In the genomic region with DNA sequence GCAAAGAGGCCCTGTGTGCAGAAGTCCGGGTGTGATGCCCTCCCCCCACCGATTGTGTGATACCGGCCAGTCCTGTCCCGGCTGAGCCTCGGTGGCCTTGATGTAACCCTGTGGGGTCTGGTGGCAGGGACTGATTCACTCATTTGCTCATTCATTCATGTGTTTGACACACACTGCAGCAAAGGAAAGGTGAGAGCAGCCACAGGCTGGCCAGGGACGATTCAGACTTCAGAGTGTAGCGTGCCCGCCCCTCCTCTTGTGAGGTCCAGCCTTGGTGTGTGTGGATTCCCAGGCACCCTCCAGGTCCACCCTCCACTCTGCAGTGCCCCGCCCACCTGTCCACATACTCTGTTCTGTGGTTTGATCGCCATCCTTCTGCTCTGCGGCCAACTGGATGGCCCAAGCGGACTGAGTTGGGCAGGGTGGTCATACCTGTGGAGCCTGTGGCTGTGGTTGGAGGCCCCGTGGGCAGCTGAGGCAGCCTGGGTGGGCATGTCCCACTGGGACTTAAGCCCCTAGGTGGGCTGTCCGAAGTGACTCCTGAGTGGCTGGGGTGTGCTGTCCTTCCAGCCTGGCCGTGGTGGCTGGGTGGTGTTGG, we compare ENCODE assay signal across 19 cellular contexts. TPM values are rescaled to one million over a fixed set of nuclear protein-coding genes. Genes with fewer than 3 reads are reported as not detected.
DNase-seq lines count a peak whose midpoint lies in the region; ATAC-seq, FAIRE-seq and TF ChIP-seq lines count a peak whose summit lies in the region.
"Had no signal": no experiment of that assay in that cellular context is flagged by ENCODE, and none has a peak within 500 bp of the region (broad histone marks: within the 10 kb centered on the region; RNA-seq: fewer than 3 reads in every experiment).

No MANE protein-coding gene starts in this region.

- TF ChIP-seq CTCF in H1 (IDR thresholded peaks at IDR 0.05; ENCODE audit: control extremely low read depth in 1 of 3, insufficient read depth in 1 of 3, low read depth in 1 of 3, low read length in 3 of 3) (no peak), suprapubic skin (IDR thresholded peaks at IDR 0.05) (no peak)

- H3K36me3 ChIP-seq in H1 (ENCODE audit: control insufficient read depth in 2 of 4, insufficient read depth in 4 of 4, low read length in 3 of 4) (no peaks in the 10 kb centered on the region), suprapubic skin (no peaks in the 10 kb centered on the region)
- H3K36me3 ChIP-seq: BLaER1 treated with 17β-estradiol and CSF1 and Interleukin-3, amounts not matched to agents 10 nM and 100 nM had no signal

- H3K9me3 Mint-ChIP-seq in activated naive CD4-positive, alpha-beta T cell treated with anti-CD3 and anti-CD28 coated beads, Interleukin-2, amount 10 ng/mL, durations not matched to agents 7 days and 5 days, result no peaks in the 10 kb centered on the region
- no peaks in the 10 kb centered on the region for H3K9me3 Mint-ChIP-seq in activated naive CD4-positive, alpha-beta T cell treated with anti-CD3 and anti-CD28 coated beads for 36 hours
- peaks cover 0 to 1% of the 10 kb centered on the region in 2 donors for H3K9me3 Mint-ChIP-seq in stimulated activated naive B cell treated with anti-CD40 and anti-IgM and Interleukin-4, amounts not matched to agents 10 μg/mL and 1 μg/mL and 100 μg/mL, for 72 hours
- H3K9me3 Mint-ChIP-seq: H9, IgD-negative memory B cell had no signal

- no peak for FAIRE-seq in H1 (lab: Jason Lieb, UNC)
- FAIRE-seq: HTR-8/SVneo had no signal

- TF ChIP-seq POLR2A in H1 (IDR thresholded peaks at IDR 0.05; ENCODE audit: control extremely low read depth in 1 of 2, low read depth in 2 of 2, low read length in 2 of 2) (no peak), suprapubic skin (IDR thresholded peaks at IDR 0.05) (no peak)

- H3K27me3 Mint-ChIP-seq in activated naive CD4-positive, alpha-beta T cell treated with anti-CD3 and anti-CD28 coated beads, Interleukin-2, amount 10 ng/mL, durations not matched to agents 7 days and 5 days, result no peaks in the 10 kb centered on the region
- H3K27me3 Mint-ChIP-seq in activated naive CD4-positive, alpha-beta T cell treated with anti-CD3 and anti-CD28 coated beads for 36 hours (ENCODE audit: low read depth), result no peaks in the 10 kb centered on the region
- H3K27me3 Mint-ChIP-seq in T-helper 17 cell, result no peaks in the 10 kb centered on the region
- peaks cover 3 to 9% of the 10 kb centered on the region in 2 donors for H3K27me3 Mint-ChIP-seq in stimulated activated naive B cell treated with anti-CD40 and anti-IgM and Interleukin-4, amounts not matched to agents 10 μg/mL and 1 μg/mL and 100 μg/mL, for 72 hours

- WGBS in H1 (ENCODE audit: extremely low coverage in 1 of 2, insufficient coverage in 1 of 2, insufficient read length in 1 of 2, insufficient replicate concordance in 2 of 2, low coverage in 1 of 2, low lambda C conversion rate in 2 of 2, missing lambda C conversion rate in 1 of 2), 2 experiments, result 89% methylated on average over 15 of the region's 15 CpGs; no CpG with 5 or more reads in 1 of the 2 experiments
- WGBS in suprapubic skin, result 75% methylated on average over 8 of the region's 15 CpGs

- no peak for ATAC-seq in T-helper 17 cell
- ATAC-seq in stimulated activated naive B cell treated with anti-CD40 and anti-IgM and Interleukin-4, amounts not matched to agents 10 μg/mL and 1 μg/mL and 100 μg/mL, for 72 hours (replicated peaks), result no peak
- no peak for ATAC-seq in GM19328 (IDR thresholded peaks at IDR 0.05; ENCODE audit: unreplicated experiment)

- H3K79me1 ChIP-seq in H1 (ENCODE audit: low read depth, low read length), result no peaks in the 10 kb centered on the region

- no peak overlapping the region for H3K4ac ChIP-seq in H1 (replicated peaks; ENCODE audit: insufficient read length, low read depth, low read length)

- no peak overlapping the region for H2BK120ac ChIP-seq in H1 (replicated peaks; ENCODE audit: low read depth, low read length)

- no peaks in the 10 kb centered on the region for H3K79me2 ChIP-seq in H1 (ENCODE audit: control insufficient read depth in 1 of 2, insufficient read depth in 2 of 2, low read length in 2 of 2)

- no peak overlapping the region for H3K4me2 ChIP-seq in H1 (ENCODE audit: insufficient read depth in 1 of 2, low read depth in 2 of 2, low read length in 2 of 2)

- no peaks in the 10 kb centered on the region for H3K23me2 ChIP-seq in H1 (ENCODE audit: low read depth, low read length)

- TF ChIP-seq EP300 in H1 (IDR thresholded peaks at IDR 0.05; ENCODE audit: borderline replicate concordance in 1 of 2, low read depth in 2 of 2, low read length in 2 of 2) (no peak), suprapubic skin (IDR thresholded peaks at IDR 0.05) (no peak)

- intact Hi-C loops in activated naive CD4-positive, alpha-beta T cell treated with anti-CD3 and anti-CD28 coated beads for 36 hours (cut with micrococcal nuclease), result no loop called here

- H3K4me1 Mint-ChIP-seq in activated naive CD4-positive, alpha-beta T cell treated with anti-CD3 and anti-CD28 coated beads, Interleukin-2, amount 10 ng/mL, durations not matched to agents 7 days and 5 days, result peaks cover 29% of the 10 kb centered on the region
- peaks cover 20% of the 10 kb centered on the region for H3K4me1 Mint-ChIP-seq in activated naive CD4-positive, alpha-beta T cell treated with anti-CD3 and anti-CD28 coated beads for 36 hours (ENCODE audit: low read depth)
- H3K4me1 Mint-ChIP-seq in T-helper 17 cell, result peaks cover 24% of the 10 kb centered on the region
- H3K4me1 Mint-ChIP-seq in stimulated activated naive B cell treated with anti-CD40 and anti-IgM and Interleukin-4, amounts not matched to agents 10 μg/mL and 1 μg/mL and 100 μg/mL, for 72 hours, result peaks cover 17 to 46% of the 10 kb centered on the region in 2 donors

- no peak overlapping the region for H2AFZ ChIP-seq in H1 (ENCODE audit: low read length)

- 0 out of 2 replicates have a peak overlapping the region, but pooled peaks have one; percentile 61 for H2BK15ac ChIP-seq in H1 (ENCODE audit: low read length)

- no peaks in the 10 kb centered on the region for H3K36me3 Mint-ChIP-seq in activated naive CD4-positive, alpha-beta T cell treated with anti-CD3 and anti-CD28 coated beads, Interleukin-2, amount 10 ng/mL, durations not matched to agents 7 days and 5 days
- H3K36me3 Mint-ChIP-seq in activated naive CD4-positive, alpha-beta T cell treated with anti-CD3 and anti-CD28 coated beads for 36 hours (ENCODE audit: low read depth), result no peaks in the 10 kb centered on the region
- no peaks in the 10 kb centered on the region for H3K36me3 Mint-ChIP-seq in T-helper 17 cell (ENCODE audit: low read depth)
- H3K36me3 Mint-ChIP-seq in stimulated activated naive B cell treated with anti-CD40 and anti-IgM and Interleukin-4, amounts not matched to agents 10 μg/mL and 1 μg/mL and 100 μg/mL, for 72 hours, result peaks cover 0 to 2% of the 10 kb centered on the region in 2 donors

- CTCF ChIA-PET in activated naive CD4-positive, alpha-beta T cell treated with anti-CD3 and anti-CD28 coated beads, Interleukin-2, amount 10 ng/mL, durations not matched to agents 7 days and 5 days (lab: Charles Lee), result interaction anchor here (1.3 kb wide), 1 partner anchor 30 kb away, joined by 4 read pairs; no protein-coding TSS in a partner anchor
- CTCF ChIA-PET in activated naive CD4-positive, alpha-beta T cell treated with anti-CD3 and anti-CD28 coated beads for 36 hours (lab: Charles Lee), result no interaction called here
- CTCF ChIA-PET in H1 (lab: Charles Lee; ENCODE audit: partially characterized antibody), result interaction anchor here (1.3 to 4.3 kb wide), 5 partner anchors 14 to 55 kb away, joined by 4 to 29 read pairs (median 6); no protein-coding TSS in a partner anchor

- H3K4me3 ChIP-seq in H1 (ENCODE audit: extremely low read depth in 1 of 4, insufficient read depth in 2 of 4, low read depth in 3 of 4, low read length in 4 of 4) (no peak overlapping the region), suprapubic skin (no peak overlapping the region)
- H3K4me3 ChIP-seq: BLaER1 treated with 17β-estradiol and CSF1 and Interleukin-3, amounts not matched to agents 10 nM and 100 nM had no signal

- H3K4me3 Mint-ChIP-seq in activated naive CD4-positive, alpha-beta T cell treated with anti-CD3 and anti-CD28 coated beads, Interleukin-2, amount 10 ng/mL, durations not matched to agents 7 days and 5 days, result peak overlapping the region; percentile 18
- H3K4me3 Mint-ChIP-seq in activated naive CD4-positive, alpha-beta T cell treated with anti-CD3 and anti-CD28 coated beads for 36 hours, result no peak overlapping the region
- peak overlapping the region; percentile 91 for H3K4me3 Mint-ChIP-seq in T-helper 17 cell
- H3K4me3 Mint-ChIP-seq in stimulated activated naive B cell treated with anti-CD40 and anti-IgM and Interleukin-4, amounts not matched to agents 10 μg/mL and 1 μg/mL and 100 μg/mL, for 72 hours, result no peak overlapping the region
- H3K4me3 Mint-ChIP-seq: H9 had no signal

- H3K27ac ChIP-seq in H1 (ENCODE audit: low read depth, low read length) (no peak overlapping the region), suprapubic skin (no peak overlapping the region)
- H3K27ac ChIP-seq: HL-60 had no signal

- H3K23ac ChIP-seq in H1 (ENCODE audit: insufficient read length), result no peak overlapping the region

- no peak overlapping the region for H2BK20ac ChIP-seq in H1 (ENCODE audit: low read length)

- H3K4me1 ChIP-seq in H1 (replicated peaks in 1 of 4; ENCODE audit: control insufficient read depth in 3 of 4, insufficient read depth in 4 of 4, low read length in 3 of 4), result peaks cover 0 to 16% (median 7%) of the 10 kb centered on the region in 4 experiments; a peak in 6 of 7 replicates
- peaks cover 48% of the 10 kb centered on the region for H3K4me1 ChIP-seq in suprapubic skin

- H3K27ac Mint-ChIP-seq in activated naive CD4-positive, alpha-beta T cell treated with anti-CD3 and anti-CD28 coated beads, Interleukin-2, amount 10 ng/mL, durations not matched to agents 7 days and 5 days, result no peak overlapping the region
- H3K27ac Mint-ChIP-seq in activated naive CD4-positive, alpha-beta T cell treated with anti-CD3 and anti-CD28 coated beads for 36 hours, result no peak overlapping the region
- no peak overlapping the region for H3K27ac Mint-ChIP-seq in T-helper 17 cell
- peak overlapping the region; percentile 20 for H3K27ac Mint-ChIP-seq in stimulated activated naive B cell treated with anti-CD40 and anti-IgM and Interleukin-4, amounts not matched to agents 10 μg/mL and 1 μg/mL and 100 μg/mL, for 72 hours
- H3K27ac Mint-ChIP-seq: IgD-negative memory B cell had no signal

- no peak overlapping the region for H3K56ac ChIP-seq in H1 (replicated peaks; ENCODE audit: insufficient read length, low read depth, low read length)

- DNase-seq in activated naive CD4-positive, alpha-beta T cell treated with anti-CD3 and anti-CD28 coated beads, Interleukin-2, amount 10 ng/mL, durations not matched to agents 7 days and 5 days, result no peak
- no peak for DNase-seq in activated naive CD4-positive, alpha-beta T cell treated with anti-CD3 and anti-CD28 coated beads for 36 hours
- no peak for DNase-seq in T-helper 17 cell
- DNase-seq in H1 (ENCODE audit: low read depth in 1 of 2, low spot score in 2 of 2), result no peak
- no peak for DNase-seq in stimulated activated naive B cell treated with anti-CD40 and anti-IgM and Interleukin-4, amounts not matched to agents 10 μg/mL and 1 μg/mL and 100 μg/mL, for 72 hours
- DNase-seq in NOMO-1 treated with dmso at 0.1 percent for 144 hours (lab: John Stamatoyannopoulos, UW; ENCODE audit: unreplicated experiment), result no peak
- DNase-seq in suprapubic skin (ENCODE audit: low spot score in 2 of 2), result no peak
- DNase-seq: Calu3, DMS53, H9, NCI-H1105, NCI-H1694 treated with DMSO at 0.1 percent for 48 hours, NCI-H69 had no signal

- no peaks in the 10 kb centered on the region for H3K27me3 ChIP-seq in H1 (replicated peaks in 1 of 4; ENCODE audit: control insufficient read depth in 3 of 4, extremely low read depth in 1 of 4, insufficient read depth in 3 of 4, low read length in 3 of 4)
- H3K27me3 ChIP-seq in suprapubic skin, result no peaks in the 10 kb centered on the region

- H2AK5ac ChIP-seq in H1 (ENCODE audit: low read depth, low read length), result no peak overlapping the region

- H3K9ac ChIP-seq in H1 (replicated peaks in 1 of 4; ENCODE audit: extremely low read depth in 1 of 4, low read depth in 3 of 4, low read length in 3 of 4), result no peak overlapping the region

- H4K8ac ChIP-seq in H1 (ENCODE audit: extremely low read depth, insufficient read depth, low read length), result no peak overlapping the region

- H3K14ac ChIP-seq in H1 (ENCODE audit: insufficient read length), result no peak overlapping the region

- no peak overlapping the region for H2BK5ac ChIP-seq in H1 (ENCODE audit: low read depth, low read length)

- no peak for TF ChIP-seq RAD21 in H1 (IDR thresholded peaks at IDR 0.05 in 1 of 2, conservative IDR thresholded peaks at IDR 0.05 in 1 of 2; ENCODE audit: low read depth in 2 of 2, low read length in 2 of 2)

- H4K20me1 ChIP-seq in H1 (replicated peaks in 1 of 2; ENCODE audit: control insufficient read depth in 1 of 2, insufficient read depth in 2 of 2, low read length in 2 of 2), result peaks cover 0 to 1% of the 10 kb centered on the region in 2 experiments

- POLR2A ChIA-PET in H1 (lab: Charles Lee; ENCODE audit: partially characterized antibody), result interaction anchor here (1.1 to 2.8 kb wide), 2 partner anchors 12 to 89 kb away, joined by 3 to 8 read pairs; no protein-coding TSS in a partner anchor

- no peak overlapping the region for H4K5ac ChIP-seq in H1 (ENCODE audit: insufficient read length, low read depth, low read length)

- H3K18ac ChIP-seq in H1 (ENCODE audit: extremely low read depth, low read length), result no peak overlapping the region

- H4K91ac ChIP-seq in H1 (replicated peaks; ENCODE audit: insufficient read length, low read length), result no peak overlapping the region

- no peak overlapping the region for H2BK12ac ChIP-seq in H1 (ENCODE audit: low read depth, low read length)

- no peaks in the 10 kb centered on the region for H3K9me3 ChIP-seq in T-helper 17 cell (ENCODE audit: control insufficient read depth, low read length, poor library complexity, severe bottlenecking)
- H3K9me3 ChIP-seq in H1 (ENCODE audit: insufficient read depth in 2 of 2, low read depth in 1 of 2, low read length in 1 of 2), result no peaks in the 10 kb centered on the region
- no peaks in the 10 kb centered on the region for H3K9me3 ChIP-seq in suprapubic skin
- H3K9me3 ChIP-seq: BLaER1 treated with 17β-estradiol and CSF1 and Interleukin-3, amounts not matched to agents 10 nM and 100 nM had no signal

RNA-seq across cellular contexts. Expression of a gene that starts 58.0 kb away (rescaled TPM):
- not detected for total RNA-seq in activated naive CD4-positive, alpha-beta T cell treated with anti-CD3 and anti-CD28 coated beads for 36 hours
- total RNA-seq in T-helper 17 cell (1 to 10 TPM in 1 of 2 donors, not detected in 1; 1.5 TPM), suprapubic skin (under 1 TPM in 1 of 4 donors, not detected in 3; 0.34 TPM)
- total RNA-seq in H1 (2021; fragmentation: NEBNext Ultra II Directional; extraction: Animal tissue kit (Norgen Biotek cat#: 25700)), result not detected in 2 replicates
- polyA plus RNA-seq in H1 (2011; rRNA removed), result not detected in 2 replicates
- polyA plus RNA-seq in H1 (2011; cell fraction: cytosol; rRNA removed), result not detected
- not detected for polyA plus RNA-seq in H1 (2011; cell fraction: nucleus; rRNA removed)
- polyA plus RNA-seq in H1 (2012, experiment 1 of 2), result 0.22 TPM in 1 of 4 replicates, not detected in the others
- not detected for polyA plus RNA-seq in H1 (2012, experiment 2 of 2)
- polyA plus RNA-seq in H1 (2013, experiment 1 of 2), result not detected
- polyA plus RNA-seq in H1 (2013, experiment 2 of 2), result not detected
- not detected in 2 replicates for polyA minus RNA-seq in H1 (2011; rRNA and poly(A)+ RNA removed)
- not detected for polyA minus RNA-seq in H1 (2011; cell fraction: cytosol; rRNA and poly(A)+ RNA removed)
- not detected for polyA minus RNA-seq in H1 (2011; cell fraction: nucleus; rRNA and poly(A)+ RNA removed)
- total RNA-seq: A172, Calu3, H9 had no signal
- polyA plus RNA-seq: IgD-negative memory B cell had no signal

RNA-seq across cellular contexts. Expression of a gene that starts 59.3 kb away (rescaled TPM):
- total RNA-seq in activated naive CD4-positive, alpha-beta T cell treated with anti-CD3 and anti-CD28 coated beads for 36 hours, result 1 to 10 TPM; 2.1 to 2.5 TPM
- 1 to 10 TPM in 1 of 2 donors, under 1 TPM in 1; 0.68 to 2.1 TPM for total RNA-seq in T-helper 17 cell
- total RNA-seq in H1 (2021; fragmentation: NEBNext Ultra II Directional; extraction: Animal tissue kit (Norgen Biotek cat#: 25700)), result 21.8 and 22.5 TPM in 2 replicates
- polyA plus RNA-seq in H1 (2011; rRNA removed), result 41.3 and 51.5 TPM in 2 replicates
- polyA plus RNA-seq in H1 (2011; cell fraction: cytosol; rRNA removed), result 24.6 TPM
- polyA plus RNA-seq in H1 (2011; cell fraction: nucleus; rRNA removed), result 24.0 TPM
- polyA plus RNA-seq in H1 (2012, experiment 1 of 2), result 11.0 to 25.6 TPM (median 23.1 TPM) in 4 replicates
- 19.1 TPM for polyA plus RNA-seq in H1 (2012, experiment 2 of 2)
- polyA plus RNA-seq in H1 (2013, experiment 1 of 2), result 30.2 TPM
- polyA plus RNA-seq in H1 (2013, experiment 2 of 2), result 29.2 TPM
- polyA minus RNA-seq in H1 (2011; rRNA and poly(A)+ RNA removed), result 10.5 and 13.6 TPM in 2 replicates
- 23.1 TPM for polyA minus RNA-seq in H1 (2011; cell fraction: cytosol; rRNA and poly(A)+ RNA removed)
- 9.8 TPM for polyA minus RNA-seq in H1 (2011; cell fraction: nucleus; rRNA and poly(A)+ RNA removed)
- 10 to 100 TPM in 1 of 4 donors, 1 to 10 TPM in 3; 5.0 to 12.2 (median 9.2) TPM for total RNA-seq in suprapubic skin
- polyA plus RNA-seq: IgD-negative memory B cell had no signal

Comparison
In these comparisons a context has a peak if more than half of its experiments do, and no peak if none do; other contexts are left out.
1. H3K4me3 Mint-ChIP-seq: peak in activated naive CD4-positive, alpha-beta T cell treated with anti-CD3 and anti-CD28 coated beads, Interleukin-2, amount 10 ng/mL, durations not matched to agents 7 days and 5 days (single experiment) and T-helper 17 cell (single experiment); none in activated naive CD4-positive, alpha-beta T cell treated with anti-CD3 and anti-CD28 coated beads for 36 hours (single experiment) and stimulated activated naive B cell treated with anti-CD40 and anti-IgM and Interleukin-4, amounts not matched to agents 10 μg/mL and 1 μg/mL and 100 μg/mL, for 72 hours (0 of 2).